In the genomic region with DNA sequence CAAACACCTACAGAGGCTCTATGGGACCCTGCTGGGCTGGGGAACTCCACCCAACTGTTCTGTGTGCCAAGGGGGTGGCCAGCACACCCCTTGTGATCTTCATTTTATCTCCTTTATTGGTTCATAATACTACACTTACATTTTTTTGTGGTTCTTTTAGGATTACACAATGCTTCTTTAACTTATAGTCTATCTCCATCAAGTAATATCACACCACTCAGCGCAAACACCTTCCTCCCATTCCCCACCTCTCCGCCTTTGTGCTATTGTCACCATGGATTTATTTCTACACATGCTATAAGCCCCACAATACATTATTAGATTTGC, we compare ENCODE assay signal across 1 cellular context.
TF ChIP-seq lines count a peak whose summit lies in the region.

No MANE protein-coding gene starts in this region.

TF ChIP-seq in HCT116, 20 proteins besides CTCF, POLR2A, EP300 and RAD21 (continued from another document):
- TF ChIP-seq, protein P1, sequence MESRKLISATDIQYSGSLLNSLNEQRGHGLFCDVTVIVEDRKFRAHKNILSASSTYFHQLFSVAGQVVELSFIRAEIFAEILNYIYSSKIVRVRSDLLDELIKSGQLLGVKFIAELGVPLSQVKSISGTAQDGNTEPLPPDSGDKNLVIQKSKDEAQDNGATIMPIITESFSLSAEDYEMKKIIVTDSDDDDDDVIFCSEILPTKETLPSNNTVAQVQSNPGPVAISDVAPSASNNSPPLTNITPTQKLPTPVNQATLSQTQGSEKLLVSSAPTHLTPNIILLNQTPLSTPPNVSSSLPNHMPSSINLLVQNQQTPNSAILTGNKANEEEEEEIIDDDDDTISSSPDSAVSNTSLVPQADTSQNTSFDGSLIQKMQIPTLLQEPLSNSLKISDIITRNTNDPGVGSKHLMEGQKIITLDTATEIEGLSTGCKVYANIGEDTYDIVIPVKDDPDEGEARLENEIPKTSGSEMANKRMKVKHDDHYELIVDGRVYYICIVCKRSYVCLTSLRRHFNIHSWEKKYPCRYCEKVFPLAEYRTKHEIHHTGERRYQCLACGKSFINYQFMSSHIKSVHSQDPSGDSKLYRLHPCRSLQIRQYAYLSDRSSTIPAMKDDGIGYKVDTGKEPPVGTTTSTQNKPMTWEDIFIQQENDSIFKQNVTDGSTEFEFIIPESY (IDR thresholded peaks at IDR 0.05; ENCODE audit: extremely low read depth, insufficient replicate concordance, low read length), result no peak
- TF ChIP-seq YY1 (IDR thresholded peaks at IDR 0.05; ENCODE audit: extremely low read depth, insufficient replicate concordance, low read depth, low read length) (no peak), SIN3A (IDR thresholded peaks at IDR 0.05; ENCODE audit: low read depth) (no peak), ZFX (IDR thresholded peaks at IDR 0.05) (no peak)
